In genomic region chr6:140275725-140276124, GRCh38 we compare ENCODE assay signal across 18 cellular contexts.
"Had no signal": no experiment of that assay in that cellular context is flagged by ENCODE, and none has a peak within 500 bp of the region (broad histone marks: within the 10 kb centered on the region; RNA-seq: fewer than 3 reads in every experiment).

No MANE protein-coding gene starts in this region.

- H3K36me3 ChIP-seq: brain microvascular endothelial cell had no signal

- ATAC-seq: activated T-cell treated with anti-CD3 and anti-CD28 coated beads, Interleukin-2, amount 50 U/mL, for 72 hours had no signal

- H3K27ac ChIP-seq: brain microvascular endothelial cell, KMS-11, VCaP had no signal

- DNase-seq: activated CD4-positive, alpha-beta memory T cell treated with anti-CD3 and anti-CD28 coated beads, Interleukin-2, amount 10 ng/mL, durations not matched to agents 7 days and 5 days; activated CD4-positive, alpha-beta T cell treated with anti-CD3 and anti-CD28 coated beads, Interleukin-2, amount 10 ng/mL, durations not matched to agents 7 days and 5 days; activated CD4-positive, CD25-positive, alpha-beta regulatory T cell; activated gamma-delta T cell treated with Interleukin-2 at 50 U/mL for 16 hours; activated naive CD4-positive, alpha-beta T cell treated with anti-CD3 and anti-CD28 coated beads, Interleukin-2, amount 10 ng/mL, durations not matched to agents 7 days and 5 days; activated naive CD8-positive, alpha-beta T cell treated with anti-CD3 and anti-CD28 coated beads for 36 hours; activated T-cell treated with anti-CD3 and anti-CD28 coated beads, Interleukin-2, amount 50 U/mL, for 72 hours; brain microvascular endothelial cell; cerebellar nuclear complex; NCI-H1105 treated with DMSO at 0.1 percent for 48 hours; NCI-H1436 treated with DMSO at 0.1 percent for 48 hours; NCI-H187; NCI-H2081; NCI-H446 treated with DMSO at 0.1 percent for 48 hours; SHP77 treated with DMSO at 0.1 percent for 48 hours; T-helper 1 cell had no signal

- H3K9ac ChIP-seq: KMS-11 had no signal

- H3K4me2 ChIP-seq: KMS-11 had no signal

- H3K27me3 ChIP-seq: brain microvascular endothelial cell had no signal
